ENCODE assay signal across 1 cellular context in genomic region chr12:112389922-112390654, GRCh38.
A peak's percentile ranks its signal among the peaks of the same experiment; 100 is the strongest.
TF ChIP-seq lines count a peak whose summit lies in the region.
"Not testable (repeated sequence)": the region's sequence is repeated elsewhere in the genome, so short reads cannot be mapped to it uniquely, and the experiment has no call there.

No MANE protein-coding gene starts in this region.

- H3K4me3 ChIP-seq in HEK293 (ENCODE audit: low read depth, low read length), result not testable (repeated sequence)

- POLR2A ChIA-PET in HEK293 (lab: Yijun Ruan, JAX), result not testable (repeated sequence)

- not testable (repeated sequence) for H3K9me3 ChIP-seq in HEK293 (ENCODE audit: control insufficient read depth, insufficient read depth, low read depth, low read length)

- CTCF ChIA-PET in HEK293 (lab: Yijun Ruan, JAX), result interaction anchor here (1.0 kb wide), 1 partner anchor 10 kb away, joined by 3 read pairs; no protein-coding TSS in a partner anchor

- not testable (repeated sequence) for H3K27ac ChIP-seq in HEK293 (ENCODE audit: extremely low read depth, low read depth, low read length)

- H3K36me3 ChIP-seq in HEK293 (ENCODE audit: control insufficient read depth in 2 of 2, insufficient read depth in 1 of 2, low read length in 2 of 2), result not testable (repeated sequence)

- TF ChIP-seq CTCF in HEK293 (tag by site-specific recombination; IDR thresholded peaks at IDR 0.05), result not testable (repeated sequence)

- not testable (repeated sequence) for H3K4me1 ChIP-seq in HEK293 (ENCODE audit: control insufficient read depth, insufficient read depth, low read length)

TF ChIP-seq in HEK293, 187 proteins besides CTCF, POLR2A, EP300 and RAD21:
- peak; percentile 87 for TF ChIP-seq SCRT1 (tag by site-specific recombination; IDR thresholded peaks at IDR 0.05; ENCODE audit: borderline replicate concordance)
- TF ChIP-seq SCRT2 (tag by site-specific recombination; IDR thresholded peaks at IDR 0.05), result peak; percentile 91
- peak; percentile 89 for TF ChIP-seq ZNF184 (tag by site-specific recombination; IDR thresholded peaks at IDR 0.05)
- TF ChIP-seq ZNF146 (tag by site-specific recombination; IDR thresholded peaks at IDR 0.05), result peak; percentile 92
- TF ChIP-seq ZNF580 (tag by site-specific recombination; IDR thresholded peaks at IDR 0.05), result 0 out of 2 replicates have a peak, but pooled peaks have one; percentile 53
TF ChIP-seq in HEK293: peak in this region for 5; not testable (repeated sequence) for 182.
